ENCODE assay signal across 1 cellular context in the genomic region with DNA sequence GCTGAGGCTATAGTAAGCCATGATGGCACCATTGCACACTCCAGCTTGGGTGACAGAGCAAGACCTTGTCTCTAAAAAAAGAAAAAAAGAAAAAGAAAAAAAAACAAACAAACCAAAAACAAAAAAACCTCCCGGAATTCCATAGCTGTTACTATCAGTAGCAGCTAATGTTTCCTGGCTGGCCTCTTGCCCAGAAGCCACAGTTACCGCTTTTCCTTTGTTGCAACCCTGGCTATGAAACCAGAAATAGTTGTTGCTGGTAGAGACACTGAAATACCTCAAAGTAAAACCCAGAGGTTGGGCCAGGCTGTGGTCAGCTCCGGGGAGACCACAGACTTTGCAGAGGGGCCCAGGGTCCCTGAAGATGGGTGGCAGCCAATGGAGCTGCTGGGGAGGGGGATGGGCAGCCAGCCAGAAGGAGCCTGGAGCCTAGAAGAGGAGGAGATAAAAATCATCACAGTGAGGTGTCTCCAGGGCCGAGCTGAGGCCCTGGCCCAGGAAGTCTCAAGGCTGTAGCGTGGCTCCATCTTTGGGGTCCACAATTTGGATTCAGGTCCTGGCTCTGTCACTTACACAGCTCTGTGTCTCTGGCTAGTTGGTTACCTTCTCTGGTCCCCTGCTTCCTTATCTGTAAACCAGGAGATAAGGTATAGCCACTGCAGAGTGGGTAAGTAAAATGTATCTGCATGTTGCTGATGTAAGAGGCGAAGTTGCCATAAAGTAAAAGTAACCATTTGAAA.
TF ChIP-seq lines count a peak whose summit lies in the region.

No MANE protein-coding gene starts in this region.

TF ChIP-seq in IMR-90, 13 proteins besides CTCF, POLR2A, EP300 and RAD21:
- TF ChIP-seq MXI1 (IDR thresholded peaks at IDR 0.05; ENCODE audit: borderline replicate concordance, low read depth, low read length), result no peak
- TF ChIP-seq RFX5 (IDR thresholded peaks at IDR 0.05; ENCODE audit: low read depth, low read length), result no peak
- no peak for TF ChIP-seq MAZ (IDR thresholded peaks at IDR 0.05; ENCODE audit: borderline replicate concordance, low read depth, low read length)
- no peak for TF ChIP-seq NFE2L2 (IDR thresholded peaks at IDR 0.05; ENCODE audit: low read depth, low read length)
- peak; percentile 84 for TF ChIP-seq CEBPB (IDR thresholded peaks at IDR 0.05; ENCODE audit: low read depth, low read length)
- no peak for TF ChIP-seq SMC3 (IDR thresholded peaks at IDR 0.05; ENCODE audit: low read depth, low read length)
